31 cellular contexts compared by ENCODE assay signal in the genomic region with DNA sequence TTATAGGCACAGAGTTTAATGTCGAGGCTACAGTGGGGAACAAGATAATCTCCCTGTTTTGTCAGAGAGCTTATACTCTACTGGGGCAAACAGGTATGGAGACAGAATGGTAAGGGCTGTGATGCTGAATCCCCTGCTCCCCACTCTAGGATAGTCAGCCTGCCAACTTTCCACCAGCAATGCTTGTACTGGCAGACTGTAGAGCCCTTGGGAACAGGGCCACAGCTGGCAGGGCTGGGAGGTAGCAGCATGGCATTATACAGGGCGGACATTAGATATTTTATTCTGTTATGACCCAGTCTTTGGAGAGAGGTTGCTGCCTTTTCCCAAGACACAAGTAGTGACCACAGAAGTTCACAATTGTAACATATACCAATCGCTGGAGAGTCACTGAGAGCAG.
"Had no signal": no experiment of that assay in that cellular context is flagged by ENCODE, and none has a peak within 500 bp of the region (broad histone marks: within the 10 kb centered on the region; RNA-seq: fewer than 3 reads in every experiment).

No MANE protein-coding gene starts in this region.

- H3K4me1 ChIP-seq: adrenal gland, ascending aorta, body of pancreas, breast epithelium had no signal

- DNase-seq: activated effector memory CD4-positive, alpha-beta T cell treated with anti-CD3 and anti-CD28 coated beads, Interleukin-2, amount 50 U/mL, for 16 hours; activated effector memory CD4-positive, alpha-beta T cell treated with Interleukin-2 at 50 U/mL for 16 hours; activated gamma-delta T cell; activated gamma-delta T cell treated with Interleukin-2 at 50 U/mL for 16 hours; activated naive CD4-positive, alpha-beta T cell; activated naive CD4-positive, alpha-beta T cell treated with anti-CD3 and anti-CD28 coated beads for 36 hours; activated naive CD4-positive, alpha-beta T cell treated with anti-CD3 and anti-CD28 coated beads, Interleukin-2, amount 10 ng/mL, durations not matched to agents 7 days and 5 days; activated naive CD4-positive, alpha-beta T cell treated with anti-CD3 and anti-CD28 coated beads, Interleukin-2, amount 50 U/mL, for 16 hours; activated naive CD4-positive, alpha-beta T cell treated with Interleukin-2 at 50 U/mL for 16 hours; activated naive CD8-positive, alpha-beta T cell treated with anti-CD3 and anti-CD28 coated beads for 36 hours; activated naive CD8-positive, alpha-beta T cell treated with anti-CD3 and anti-CD28 coated beads, Interleukin-2, amount 10 ng/mL, durations not matched to agents 7 days and 5 days; activated naive CD8-positive, alpha-beta T cell treated with anti-CD3 and anti-CD28 coated beads, Interleukin-2, amount 50 U/mL, for 24 hours; activated T-cell treated with anti-CD3 and anti-CD28 coated beads, Interleukin-2, amount 50 U/mL, for 1 hour; activated T-cell treated with anti-CD3 and anti-CD28 coated beads, Interleukin-2, amount 50 U/mL, for 24 hours; activated T-cell treated with anti-CD3 and anti-CD28 coated beads, Interleukin-2, amount 50 U/mL, for 4 hours; activated T-cell treated with anti-CD3 and anti-CD28 coated beads, Interleukin-2, amount 50 U/mL, for 48 hours; activated T-cell treated with anti-CD3 and anti-CD28 coated beads, Interleukin-2, amount 50 U/mL, for 72 hours; adrenal gland; amniotic stem cell; amygdala; anterior cingulate cortex; body of pancreas; brain microvascular endothelial cell; caudate nucleus; central memory CD4-positive, alpha-beta T cell; cerebellar nuclear complex had no signal

- H3K36me3 ChIP-seq: adrenal gland, ascending aorta, brain microvascular endothelial cell, breast epithelium, cardiac muscle cell had no signal

- ATAC-seq: activated naive CD4-positive, alpha-beta T cell treated with anti-CD3 and anti-CD28 coated beads, Interleukin-2, amount 50 U/mL, for 72 hours; activated naive CD8-positive, alpha-beta T cell treated with anti-CD3 and anti-CD28 coated beads, Interleukin-2, amount 50 U/mL, for 24 hours; activated T-cell treated with anti-CD3 and anti-CD28 coated beads, Interleukin-2, amount 50 U/mL, for 4 hours; activated T-cell treated with anti-CD3 and anti-CD28 coated beads, Interleukin-2, amount 50 U/mL, for 72 hours; activated T-helper 17 cell treated with anti-CD3 and anti-CD28 coated beads, Interleukin-2, amount 50 U/mL, for 72 hours; body of pancreas had no signal

- H3K4me3 ChIP-seq: adrenal gland, ascending aorta, body of pancreas, breast epithelium, cardiac muscle cell had no signal

- H3K27me3 ChIP-seq: adrenal gland, ascending aorta, body of pancreas, brain microvascular endothelial cell, breast epithelium, cardiac muscle cell had no signal

- H3K9me3 ChIP-seq: adrenal gland, body of pancreas had no signal

- H3K27ac ChIP-seq: adrenal gland, ascending aorta, body of pancreas, brain microvascular endothelial cell, breast epithelium, cardiac muscle cell had no signal
